In genomic region chr1:39576016-39576657, GRCh38 we compare ENCODE assay signal across 7 cellular contexts. TPM values are rescaled to one million over a fixed set of nuclear protein-coding genes. Genes with fewer than 3 reads are reported as not detected.
DNase-seq lines count a peak whose midpoint lies in the region; ATAC-seq and TF ChIP-seq lines count a peak whose summit lies in the region.

No MANE protein-coding gene starts in this region.

- H3K27ac ChIP-seq in left ventricle myocardium inferior (replicated peaks), result peak overlapping the region; percentile 90

- peaks cover 24% of the 10 kb centered on the region for H3K36me3 ChIP-seq in left ventricle myocardium inferior

- no peaks in the 10 kb centered on the region for H3K27me3 ChIP-seq in left ventricle myocardium inferior (ENCODE audit: low read depth)

- no peak for TF ChIP-seq CTCF in left ventricle myocardium inferior (IDR thresholded peaks at IDR 0.05; ENCODE audit: borderline replicate concordance)

- no peaks in the 10 kb centered on the region for H3K9me3 ChIP-seq in left ventricle myocardium inferior (replicated peaks)

- peak overlapping the region; percentile 96 to 99 for H3K27ac Mint-ChIP-seq in activated naive CD4-positive, alpha-beta T cell treated with anti-CD3 and anti-CD28 coated beads, Interleukin-2, amount 50 U/mL, for 72 hours

- intact Hi-C loops in left ventricle myocardium inferior (cut with micrococcal nuclease), result no loop called here

- no peaks in the 10 kb centered on the region for H3K9me3 Mint-ChIP-seq in activated naive CD4-positive, alpha-beta T cell treated with anti-CD3 and anti-CD28 coated beads, Interleukin-2, amount 50 U/mL, for 72 hours

- H3K4me3 ChIP-seq in left ventricle myocardium inferior, result peak overlapping the region; percentile 85

- DNase-seq in NCI-H748 treated with DMSO at 0.1 percent for 48 hours (lab: John Stamatoyannopoulos, UW) (peak; percentile 88), left ventricle myocardium inferior (peak; percentile 22), putamen (ENCODE audit: low spot score) (peak; percentile 4)
- peak; percentile 22 to 60 for DNase-seq in activated naive CD4-positive, alpha-beta T cell treated with anti-CD3 and anti-CD28 coated beads, Interleukin-2, amount 50 U/mL, for 72 hours (ENCODE audit: low spot score in 2 of 2)

- peak; percentile 53 for ATAC-seq in HG02759 (IDR thresholded peaks at IDR 0.05; ENCODE audit: unreplicated experiment)
- ATAC-seq in activated naive CD4-positive, alpha-beta T cell treated with anti-CD3 and anti-CD28 coated beads, Interleukin-2, amount 50 U/mL, for 72 hours, result peak; percentile 28 to 48
- ATAC-seq in GM18870 (IDR thresholded peaks at IDR 0.05; ENCODE audit: unreplicated experiment), result no peak

- H3K4me1 ChIP-seq in left ventricle myocardium inferior, result peaks cover 55% of the 10 kb centered on the region

- peak; percentile 11 for TF ChIP-seq POLR2A in GM18526 (IDR thresholded peaks at IDR 0.05; ENCODE audit: extremely low read depth, insufficient read length)

- peaks cover 36 to 37% of the 10 kb centered on the region in 2 donors for H3K36me3 Mint-ChIP-seq in activated naive CD4-positive, alpha-beta T cell treated with anti-CD3 and anti-CD28 coated beads, Interleukin-2, amount 50 U/mL, for 72 hours

RNA-seq across cellular contexts. Expression of gene PABPC4, which starts 0.5 kb away (rescaled TPM):
- 100 to 1,000 TPM; 168 to 287 TPM for total RNA-seq in activated naive CD4-positive, alpha-beta T cell treated with anti-CD3 and anti-CD28 coated beads, Interleukin-2, amount 50 U/mL, for 72 hours
- total RNA-seq in left ventricle myocardium inferior, result 210 TPM

Comparison
In these comparisons a context has a peak if more than half of its experiments do, and no peak if none do; other contexts are left out.
1. DNase-seq: peak in every context shown above with its lines; median percentile 88 in NCI-H748 treated with DMSO at 0.1 percent for 48 hours; 41 in activated naive CD4-positive, alpha-beta T cell treated with anti-CD3 and anti-CD28 coated beads, Interleukin-2, amount 50 U/mL, for 72 hours; 22 in left ventricle myocardium inferior; 4 in putamen.